Comparison of ENCODE assay signal across 16 cellular contexts in genomic region chr16:57797216-57797525, GRCh38. TPM values are rescaled to one million over a fixed set of nuclear protein-coding genes. Genes with fewer than 3 reads are reported as not detected.
DNase-seq lines count a peak whose midpoint lies in the region; ATAC-seq and TF ChIP-seq lines count a peak whose summit lies in the region.
"Had no signal": no experiment of that assay in that cellular context is flagged by ENCODE, and none has a peak within 500 bp of the region (broad histone marks: within the 10 kb centered on the region; RNA-seq: fewer than 3 reads in every experiment).

No MANE protein-coding gene starts in this region.

- no peak for TF ChIP-seq CTCF in epithelial cell of esophagus (IDR thresholded peaks at IDR 0.05; ENCODE audit: insufficient read depth, low read depth, low read length, missing control alignments)
- TF ChIP-seq CTCF in lower lobe of right lung (IDR thresholded peaks at IDR 0.05), result no peak
- TF ChIP-seq CTCF in type B pancreatic cell (conservative IDR thresholded peaks at IDR 0.05), result no peak

- H3K27ac Mint-ChIP-seq in type B pancreatic cell, result peak overlapping the region; percentile 98
- H3K27ac Mint-ChIP-seq: naive B cell had no signal

- H3K4me1 ChIP-seq in lower lobe of right lung, result peaks cover 56% of the 10 kb centered on the region

- H3K27ac ChIP-seq in lower lobe of right lung, result peak overlapping the region; percentile 81

- H3K4me1 Mint-ChIP-seq in type B pancreatic cell (ENCODE audit: unreplicated experiment), result peaks cover 38% of the 10 kb centered on the region

- no peaks in the 10 kb centered on the region for H3K27me3 ChIP-seq in lower lobe of right lung (ENCODE audit: low read depth)
- H3K27me3 ChIP-seq: Peyer's patch had no signal

- H3K4me3 ChIP-seq in epithelial cell of esophagus (ENCODE audit: low read length) (peak overlapping the region; percentile 44), lower lobe of right lung (peak overlapping the region; percentile 45)
- H3K4me3 ChIP-seq: K562 had no signal

- peaks cover 36% of the 10 kb centered on the region for H3K36me3 ChIP-seq in lower lobe of right lung

- intact Hi-C loops in lower lobe of right lung (cut with DNase I), result no loop called here

- H3K9me3 ChIP-seq in lower lobe of right lung, result no peaks in the 10 kb centered on the region
- H3K9me3 ChIP-seq: Peyer's patch had no signal

- ATAC-seq in lower lobe of right lung (peak; percentile 1 to 6), GM18519 (IDR thresholded peaks at IDR 0.05; ENCODE audit: low FRiP score, unreplicated experiment) (no peak)
- ATAC-seq: K562 had no signal

- peak overlapping the region; percentile 90 for H3K4me3 Mint-ChIP-seq in type B pancreatic cell
- H3K4me3 Mint-ChIP-seq: naive B cell had no signal

- H3K27me3 Mint-ChIP-seq in type B pancreatic cell, result no peaks in the 10 kb centered on the region

- peak; percentile 65 for DNase-seq in DMS53 (lab: John Stamatoyannopoulos, UW)
- no peak for DNase-seq in DMS53 treated with DMSO at 0.1 percent for 48 hours (lab: John Stamatoyannopoulos, UW; ENCODE audit: unreplicated experiment)
- no peak for DNase-seq in epithelial cell of esophagus (ENCODE audit: low read depth)
- no peak for DNase-seq in lower lobe of right lung
- DNase-seq in type B pancreatic cell (ENCODE audit: extremely low spot score, unreplicated experiment), result no peak
- DNase-seq in NCI-H146 (lab: John Stamatoyannopoulos, UW), result no peak
- DNase-seq in NCI-H748 (lab: John Stamatoyannopoulos, UW; ENCODE audit: unreplicated experiment), result no peak
- DNase-seq: 8988T; activated CD4-positive, alpha-beta T cell treated with anti-CD3 and anti-CD28 coated beads for 1 hour; activated T-cell treated with anti-CD3 and anti-CD28 coated beads, Interleukin-2, amount 50 U/mL, for 1 hour; naive B cell; NCI-H1417 treated with DMSO at 0.1 percent for 48 hours; stimulated activated naive CD4-positive, alpha-beta T cell treated with Interleukin-2 at 50 U/mL for 16 hours had no signal

- no peaks in the 10 kb centered on the region for H3K36me3 Mint-ChIP-seq in type B pancreatic cell
- H3K36me3 Mint-ChIP-seq: naive B cell had no signal

- no peaks in the 10 kb centered on the region for H3K9me3 Mint-ChIP-seq in type B pancreatic cell
- H3K9me3 Mint-ChIP-seq: naive B cell had no signal

RNA-seq across cellular contexts. Expression of gene KIFC3, which starts 5.1 kb away (rescaled TPM):
- total RNA-seq in lower lobe of right lung, result 70.9 TPM
- total RNA-seq in type B pancreatic cell (ENCODE audit: low replicate concordance), result 27.3 and 48.4 TPM in 2 replicates
